In the genomic region with DNA sequence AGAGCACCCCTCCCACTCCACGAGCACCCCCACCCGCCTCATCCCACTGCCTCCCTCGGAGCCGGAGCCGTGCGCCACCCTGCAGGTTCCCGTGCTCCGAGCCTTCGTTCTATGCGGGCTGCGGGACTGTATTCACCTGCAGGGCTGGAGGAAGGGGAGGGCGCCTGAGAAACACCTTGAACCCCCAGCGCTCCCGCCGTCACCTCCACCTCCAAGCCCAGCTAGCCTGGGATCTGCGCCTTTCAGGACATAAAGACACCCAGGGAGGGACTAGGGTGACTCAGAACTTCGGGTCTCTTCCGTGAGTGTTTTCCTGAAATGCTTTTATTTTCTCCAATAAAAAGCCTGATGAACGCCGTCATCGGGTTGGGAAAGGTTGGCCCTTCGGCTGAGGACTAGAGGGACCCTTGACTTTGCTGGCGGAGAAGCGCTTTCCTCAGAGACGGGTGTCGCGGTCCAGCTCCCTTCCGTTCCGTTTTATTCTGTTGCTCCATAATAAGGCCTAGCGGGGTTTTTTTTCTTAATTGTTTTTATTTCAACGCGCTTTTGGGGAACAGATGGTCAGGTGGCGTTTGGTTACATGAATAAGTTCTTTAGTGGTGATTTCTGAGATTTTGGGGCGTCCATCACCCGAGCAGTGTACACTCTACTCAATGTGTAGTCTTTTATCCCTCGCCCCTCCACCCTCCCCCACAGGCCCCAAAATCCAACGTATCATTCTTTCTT, we compare ENCODE assay signal across 10 cellular contexts. TPM values are rescaled to one million over a fixed set of nuclear protein-coding genes. Genes with fewer than 3 reads are reported as not detected.
DNase-seq lines count a peak whose midpoint lies in the region; ATAC-seq and TF ChIP-seq lines count a peak whose summit lies in the region.
"Had no signal": no experiment of that assay in that cellular context is flagged by ENCODE, and none has a peak within 500 bp of the region (broad histone marks: within the 10 kb centered on the region; RNA-seq: fewer than 3 reads in every experiment).

No MANE protein-coding gene starts in this region.

- 1 to 7% methylated on average over 11 to 37 of the region's 37 CpGs for WGBS in endodermal cell (ENCODE audit: insufficient coverage in 1 of 2, insufficient read length in 1 of 2), 2 experiments

- no peak overlapping the region for H3K27ac Mint-ChIP-seq in CD4-positive, alpha-beta T cell
- no peak overlapping the region for H3K27ac Mint-ChIP-seq in effector memory CD8-positive, alpha-beta T cell
- no peak overlapping the region for H3K27ac Mint-ChIP-seq in natural killer cell
- H3K27ac Mint-ChIP-seq in endodermal cell, result no peak overlapping the region

- H3K36me3 Mint-ChIP-seq in CD4-positive, alpha-beta T cell (ENCODE audit: low read depth), result no peaks in the 10 kb centered on the region
- H3K36me3 Mint-ChIP-seq in effector memory CD8-positive, alpha-beta T cell (ENCODE audit: insufficient read depth), result peaks cover 8% of the 10 kb centered on the region
- H3K36me3 Mint-ChIP-seq in natural killer cell (no peaks in the 10 kb centered on the region), endodermal cell (ENCODE audit: low read depth) (no peaks in the 10 kb centered on the region)

- H3K36me3 ChIP-seq in H7 (replicated peaks; ENCODE audit: control insufficient read depth, insufficient read depth, low read length) (no peaks in the 10 kb centered on the region), endodermal cell (ENCODE audit: control insufficient read depth, insufficient read depth, low read length) (no peaks in the 10 kb centered on the region)

- CTCF ChIA-PET in CD4-positive, alpha-beta T cell (lab: Charles Lee), result no interaction called here

- no peak for TF ChIP-seq CTCF in CD4-positive, alpha-beta T cell (IDR thresholded peaks at IDR 0.05)
- TF ChIP-seq CTCF in natural killer cell (IDR thresholded peaks at IDR 0.05), result no peak
- no peak for TF ChIP-seq CTCF in endodermal cell (conservative IDR thresholded peaks at IDR 0.05)

- peak overlapping the region; percentile 20 for H3K4me3 Mint-ChIP-seq in CD4-positive, alpha-beta T cell
- peak overlapping the region; percentile 40 to 60 for H3K4me3 Mint-ChIP-seq in effector memory CD8-positive, alpha-beta T cell
- H3K4me3 Mint-ChIP-seq in natural killer cell (peak overlapping the region; percentile 63), endodermal cell (no peak overlapping the region)

- no peak overlapping the region for H3K9ac ChIP-seq in endodermal cell (ENCODE audit: extremely low read depth, low read length, poor library complexity, severe bottlenecking)

- H3K9me3 Mint-ChIP-seq in CD4-positive, alpha-beta T cell, result no peaks in the 10 kb centered on the region
- H3K9me3 Mint-ChIP-seq in effector memory CD8-positive, alpha-beta T cell, result peaks cover 0 to 2% of the 10 kb centered on the region in 2 donors
- H3K9me3 Mint-ChIP-seq in natural killer cell, result no peaks in the 10 kb centered on the region
- H3K9me3 Mint-ChIP-seq in endodermal cell, result no peaks in the 10 kb centered on the region

- H3K4me1 Mint-ChIP-seq in CD4-positive, alpha-beta T cell (ENCODE audit: low read depth), result peaks cover 18% of the 10 kb centered on the region
- peaks cover 15 to 24% of the 10 kb centered on the region in 2 donors for H3K4me1 Mint-ChIP-seq in effector memory CD8-positive, alpha-beta T cell (ENCODE audit: low read depth in 2 of 2)
- peaks cover 22 to 51% of the 10 kb centered on the region in 2 donors for H3K4me1 Mint-ChIP-seq in natural killer cell
- peaks cover 5% of the 10 kb centered on the region for H3K4me1 Mint-ChIP-seq in endodermal cell

- H3K9me3 ChIP-seq in CD4-positive, alpha-beta T cell (ENCODE audit: control insufficient read depth, low read length), result no peaks in the 10 kb centered on the region
- H3K9me3 ChIP-seq in endodermal cell (ENCODE audit: control insufficient read depth, low read length), result no peaks in the 10 kb centered on the region

- H3K27me3 Mint-ChIP-seq in CD4-positive, alpha-beta T cell, result peaks cover 67% of the 10 kb centered on the region
- peaks cover 50 to 83% of the 10 kb centered on the region in 2 donors for H3K27me3 Mint-ChIP-seq in effector memory CD8-positive, alpha-beta T cell
- peaks cover 49 to 60% of the 10 kb centered on the region in 2 donors for H3K27me3 Mint-ChIP-seq in natural killer cell (ENCODE audit: low read depth in 2 of 2)
- H3K27me3 Mint-ChIP-seq in endodermal cell (ENCODE audit: insufficient read depth), result peaks cover 97% of the 10 kb centered on the region

- peaks cover 7% of the 10 kb centered on the region for H3K4me1 ChIP-seq in endodermal cell (ENCODE audit: control insufficient read depth, insufficient read depth, low read length)

- peaks cover 85% of the 10 kb centered on the region for H3K27me3 ChIP-seq in CD4-positive, alpha-beta T cell (ENCODE audit: control insufficient read depth, insufficient read depth, low read length)
- peaks cover 100% of the 10 kb centered on the region for H3K27me3 ChIP-seq in H7 (ENCODE audit: control insufficient read depth, insufficient read depth, low read length)
- peaks cover 100% of the 10 kb centered on the region for H3K27me3 ChIP-seq in endodermal cell (ENCODE audit: control insufficient read depth, insufficient read depth, low read length, poor library complexity, severe bottlenecking)

- no peak overlapping the region for H3K4me3 ChIP-seq in H7 (ENCODE audit: insufficient read depth, low read depth, low read length)
- no peak overlapping the region for H3K4me3 ChIP-seq in endodermal cell (ENCODE audit: low read length)

- ATAC-seq in CD4-positive, alpha-beta T cell (ENCODE audit: poor library complexity), result no peak
- ATAC-seq in effector memory CD8-positive, alpha-beta T cell (replicated peaks), result no peak
- no peak for ATAC-seq in natural killer cell

- POLR2A ChIA-PET in CD4-positive, alpha-beta T cell (lab: Charles Lee), result no interaction called here

- intact Hi-C loops in CD4-positive, alpha-beta T cell (cut with DNase I, micrococcal nuclease), result no loop called here
- intact Hi-C loops in natural killer cell (cut with micrococcal nuclease), result no loop called here

- DNase-seq in CD4-positive, alpha-beta T cell, result no peak
- DNase-seq in H7 (peak; percentile 70), natural killer cell (no peak), dermis blood vessel endothelial cell (no peak), COR-L47 (lab: John Stamatoyannopoulos, UW) (no peak), endodermal cell (no peak)
- no peak for DNase-seq in effector memory CD8-positive, alpha-beta T cell
- DNase-seq: activated T-cell treated with anti-CD3 and anti-CD28 coated beads for 4 hours, DMS153 had no signal

- no peak overlapping the region for H3K27ac ChIP-seq in CD4-positive, alpha-beta T cell (ENCODE audit: low read depth, low read length)
- H3K27ac ChIP-seq in endodermal cell (ENCODE audit: low read depth, low read length), result no peak overlapping the region
- H3K27ac ChIP-seq: epithelial cell of prostate had no signal

RNA-seq across cellular contexts. Expression of gene TLX3, which starts 4.6 kb away (rescaled TPM):
- total RNA-seq in CD4-positive, alpha-beta T cell, result not detected
- not detected in 2 replicates for total RNA-seq in H7 (2014; rRNA removed; shearing (Covaris generic))
- total RNA-seq in natural killer cell (not detected), dermis blood vessel endothelial cell (not detected in 2 replicates), endodermal cell (not detected)
- 13.1 TPM for polyA plus RNA-seq in endodermal cell (2013, experiment 1 of 2)
- 9.2 TPM for polyA plus RNA-seq in endodermal cell (2013, experiment 2 of 2)
